Comparison of ENCODE assay signal across 27 cellular contexts in the genomic region with DNA sequence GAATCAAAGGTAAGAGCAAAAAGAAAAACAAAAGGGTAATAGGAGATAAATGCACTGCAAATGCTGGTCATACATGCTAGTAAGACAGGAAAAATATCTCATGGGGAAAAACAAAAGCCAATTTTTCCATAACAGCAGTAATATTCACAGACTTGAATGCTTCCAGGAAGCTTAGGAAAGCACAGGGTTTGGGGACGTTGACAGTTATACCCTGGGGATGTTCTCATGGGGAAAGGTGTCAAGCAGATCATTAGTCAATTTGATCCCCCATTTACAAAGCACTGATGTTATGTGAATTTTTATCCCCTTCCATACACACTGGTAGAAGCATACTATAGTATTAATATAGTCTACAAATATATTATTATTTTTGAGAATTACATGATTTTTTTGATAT.
"Had no signal": no experiment of that assay in that cellular context is flagged by ENCODE, and none has a peak within 500 bp of the region (broad histone marks: within the 10 kb centered on the region; RNA-seq: fewer than 3 reads in every experiment).

No MANE protein-coding gene starts in this region.

- H3K36me3 Mint-ChIP-seq: activated naive CD8-positive, alpha-beta T cell treated with anti-CD3 and anti-CD28 coated beads for 36 hours had no signal

- H3K27me3 Mint-ChIP-seq: activated CD4-positive, alpha-beta T cell treated with anti-CD3 and anti-CD28 coated beads, Interleukin-2, amount 10 ng/mL, durations not matched to agents 24 days and 14 days; activated CD8-positive, alpha-beta T cell treated with anti-CD3 and anti-CD28 coated beads for 36 hours; activated T-helper 17 cell treated with anti-CD3 and anti-CD28 coated beads, Interleukin-2, amount 50 U/mL, for 72 hours; central memory CD8-positive, alpha-beta T cell had no signal

- H3K36me3 ChIP-seq: cardiac muscle cell had no signal

- H3K4me1 Mint-ChIP-seq: activated CD4-positive, alpha-beta T cell treated with anti-CD3 and anti-CD28 coated beads, Interleukin-2, amount 10 ng/mL, durations not matched to agents 24 days and 14 days; activated naive CD8-positive, alpha-beta T cell treated with anti-CD3 and anti-CD28 coated beads for 36 hours; activated T-helper 17 cell treated with anti-CD3 and anti-CD28 coated beads, Interleukin-2, amount 50 U/mL, for 72 hours; central memory CD8-positive, alpha-beta T cell had no signal

- H3K27ac Mint-ChIP-seq: activated CD4-positive, alpha-beta T cell treated with anti-CD3 and anti-CD28 coated beads, Interleukin-2, amount 10 ng/mL, durations not matched to agents 24 days and 14 days; activated CD8-positive, alpha-beta T cell treated with anti-CD3 and anti-CD28 coated beads for 36 hours; activated naive CD8-positive, alpha-beta T cell treated with anti-CD3 and anti-CD28 coated beads for 36 hours; activated T-cell treated with anti-CD3 and anti-CD28 coated beads, Interleukin-2, amount 50 U/mL, for 72 hours; activated T-helper 17 cell treated with anti-CD3 and anti-CD28 coated beads, Interleukin-2, amount 50 U/mL, for 72 hours had no signal

- H2AFZ ChIP-seq: PC-9 had no signal

- H3K27ac ChIP-seq: cardiac muscle cell, PC-9, RWPE1 had no signal

- H3K4me3 Mint-ChIP-seq: activated CD4-positive, alpha-beta T cell treated with anti-CD3 and anti-CD28 coated beads, Interleukin-2, amount 10 ng/mL, durations not matched to agents 24 days and 14 days; activated CD8-positive, alpha-beta T cell treated with anti-CD3 and anti-CD28 coated beads for 36 hours; activated naive CD8-positive, alpha-beta T cell treated with anti-CD3 and anti-CD28 coated beads for 36 hours; activated T-cell treated with anti-CD3 and anti-CD28 coated beads, Interleukin-2, amount 50 U/mL, for 72 hours; activated T-helper 17 cell treated with anti-CD3 and anti-CD28 coated beads, Interleukin-2, amount 50 U/mL, for 72 hours; central memory CD8-positive, alpha-beta T cell had no signal

- H3K9me3 Mint-ChIP-seq: activated CD4-positive, alpha-beta T cell treated with anti-CD3 and anti-CD28 coated beads, Interleukin-2, amount 10 ng/mL, durations not matched to agents 24 days and 14 days; activated naive CD8-positive, alpha-beta T cell treated with anti-CD3 and anti-CD28 coated beads for 36 hours; activated T-helper 17 cell treated with anti-CD3 and anti-CD28 coated beads, Interleukin-2, amount 50 U/mL, for 72 hours had no signal

- H3K4me2 ChIP-seq: PC-9 had no signal

- DNase-seq: activated CD4-positive, alpha-beta T cell treated with anti-CD3 and anti-CD28 coated beads, Interleukin-2, amount 10 ng/mL, durations not matched to agents 24 days and 14 days; activated CD4-positive, alpha-beta T cell treated with anti-CD3 and anti-CD28 coated beads, Interleukin-2, amount 50 U/mL, for 4 hours; activated CD8-positive, alpha-beta T cell treated with anti-CD3 and anti-CD28 coated beads for 36 hours; activated effector memory CD4-positive, alpha-beta T cell treated with anti-CD3 and anti-CD28 coated beads, Interleukin-2, amount 50 U/mL, for 16 hours; activated naive CD4-positive, alpha-beta T cell; activated naive CD4-positive, alpha-beta T cell treated with anti-CD3 and anti-CD28 coated beads, Interleukin-2, amount 50 U/mL, for 16 hours; activated naive CD8-positive, alpha-beta T cell treated with anti-CD3 and anti-CD28 coated beads for 36 hours; activated T-cell treated with anti-CD3 and anti-CD28 coated beads, Interleukin-2, amount 50 U/mL, for 1 hour; activated T-cell treated with anti-CD3 and anti-CD28 coated beads, Interleukin-2, amount 50 U/mL, for 72 hours; amniotic stem cell; aorta; NCI-H1105; NCI-H1417 treated with DMSO at 0.1 percent for 48 hours; NCI-H187 treated with DMSO at 0.1 percent for 48 hours; NCI-H2081 treated with DMSO at 0.1 percent for 48 hours; NCI-H226; NCI-H446 treated with DMSO at 0.1 percent for 48 hours; NCI-H524; NCI-H69; NK-92 treated with Interleukin-12 subunit alpha and Interleukin-12 subunit beta, amount 100 ng/mL, for 24 hours; PC-9; SIG-M5; T1000 had no signal

- H3K27me3 ChIP-seq: cardiac muscle cell had no signal

- ATAC-seq: activated CD8-positive, alpha-beta T cell treated with anti-CD3 and anti-CD28 coated beads for 36 hours; activated T-cell treated with anti-CD3 and anti-CD28 coated beads, Interleukin-2, amount 50 U/mL, for 72 hours; activated T-helper 17 cell treated with anti-CD3 and anti-CD28 coated beads, Interleukin-2, amount 50 U/mL, for 72 hours had no signal

- H3K4me3 ChIP-seq: cardiac muscle cell, PC-9 had no signal
